20 cellular contexts compared by ENCODE assay signal in the genomic region with DNA sequence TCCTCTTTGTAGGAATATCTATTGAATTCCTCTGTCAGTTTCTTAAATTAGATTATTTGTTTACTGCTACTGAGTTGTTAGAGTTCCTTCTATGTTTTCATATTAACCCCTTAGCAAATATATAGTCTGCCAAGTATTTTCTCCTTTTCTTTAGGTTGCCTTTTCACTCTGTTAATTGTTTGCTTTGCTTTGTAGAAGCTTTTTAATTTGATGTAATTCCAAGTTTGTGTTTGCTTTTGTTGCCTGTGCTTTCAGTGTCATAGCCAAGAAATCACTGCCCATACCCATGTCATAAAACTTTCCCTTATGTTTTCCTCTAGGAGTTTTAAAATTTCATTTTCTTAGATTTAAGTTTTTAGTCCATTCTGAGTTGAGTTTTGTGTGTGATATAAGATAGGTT.
"Had no signal": no experiment of that assay in that cellular context is flagged by ENCODE, and none has a peak within 500 bp of the region (broad histone marks: within the 10 kb centered on the region; RNA-seq: fewer than 3 reads in every experiment).

No MANE protein-coding gene starts in this region.

- H2AFZ ChIP-seq: PC-9 had no signal

- H3K4me2 ChIP-seq: PC-9 had no signal

- DNase-seq: KBM-7; MG63; NCI-H1092; NCI-H1105 treated with DMSO at 0.1 percent for 48 hours; NCI-H1436; NCI-H187; NCI-H2029; NCI-H2081 treated with DMSO at 0.1 percent for 48 hours; NCI-H2171; NCI-H226; NCI-H446; NCI-H510A; NCI-H524 treated with DMSO at 0.1 percent for 48 hours; NK-92 treated with Interleukin-12 subunit alpha and Interleukin-12 subunit beta, amount 100 ng/mL, for 24 hours; PC-9; Peyer's patch; SIG-M5 had no signal

- H3K27ac ChIP-seq: PC-9, Peyer's patch, SJSA1, SK-N-MC had no signal

- H3K36me3 ChIP-seq: MG63, Peyer's patch, SJSA1 had no signal

- H3K9me3 ChIP-seq: MG63, Peyer's patch, SJSA1 had no signal

- H3K27me3 ChIP-seq: MG63, Peyer's patch had no signal

- H3K4me3 ChIP-seq: MG63, PC-9, Peyer's patch, SJSA1, SK-N-MC had no signal

- ATAC-seq: Right ventricle myocardium inferior had no signal

- H3K4me1 ChIP-seq: Peyer's patch, SJSA1 had no signal
